8 cellular contexts compared by ENCODE assay signal in genomic region chr10:6173203-6173602, GRCh38. TPM values are rescaled to one million over a fixed set of nuclear protein-coding genes. Genes with fewer than 3 reads are reported as not detected.
DNase-seq lines count a peak whose midpoint lies in the region; ATAC-seq and TF ChIP-seq lines count a peak whose summit lies in the region.

No MANE protein-coding gene starts in this region.

- no peaks in the 10 kb centered on the region for H3K27me3 Mint-ChIP-seq in T-helper 17 cell

- H3K27ac ChIP-seq in ascending aorta (peak overlapping the region; percentile 74 to 85), coronary artery (peak overlapping the region in 1 of 2 donors; percentile 85)

- no peaks in the 10 kb centered on the region for H3K27me3 ChIP-seq in ascending aorta

- H3K4me3 ChIP-seq in ascending aorta (no peak overlapping the region), coronary artery (no peak overlapping the region)

- peaks cover 24 to 64% of the 10 kb centered on the region in 2 donors for H3K4me1 ChIP-seq in ascending aorta

- DNase-seq in T-helper 17 cell: peak; percentile 37 to 55 (median 48)
- no peak for DNase-seq in ascending aorta (ENCODE audit: low spot score in 2 of 2)
- peak; percentile 64 for DNase-seq in stimulated activated CD4-positive, alpha-beta T cell treated with anti-CD3 and anti-CD28 coated beads, Interleukin-1b, Interleukin-23, amount 100 ng/mL, for 48 hours
- no peak for DNase-seq in anterior cingulate cortex (lab: John Stamatoyannopoulos, UW)
- no peak for DNase-seq in coronary artery (ENCODE audit: low spot score)

- H3K4me3 Mint-ChIP-seq in T-helper 17 cell: peak overlapping the region; percentile 90

- H3K4me1 Mint-ChIP-seq in T-helper 17 cell: peaks cover 72% of the 10 kb centered on the region

- peak; percentile 48 for TF ChIP-seq CTCF in GM12873 (IDR thresholded peaks at IDR 0.05; ENCODE audit: insufficient read depth, low read depth, low read length, missing control alignments)
- no peak for TF ChIP-seq CTCF in ascending aorta (IDR thresholded peaks at IDR 0.05)
- TF ChIP-seq CTCF in coronary artery (IDR thresholded peaks at IDR 0.05): no peak

- H3K9me3 ChIP-seq in T-helper 17 cell (ENCODE audit: control insufficient read depth, low read length, poor library complexity, severe bottlenecking) (no peaks in the 10 kb centered on the region), ascending aorta (no peaks in the 10 kb centered on the region)

- peaks cover 8% of the 10 kb centered on the region for H3K36me3 Mint-ChIP-seq in T-helper 17 cell (ENCODE audit: low read depth)

- H3K36me3 ChIP-seq in ascending aorta: no peaks in the 10 kb centered on the region

- H3K27ac Mint-ChIP-seq in T-helper 17 cell: peak overlapping the region; percentile 97

- ATAC-seq in T-helper 17 cell: peak; percentile 89
- no peak for ATAC-seq in GM21526 (IDR thresholded peaks at IDR 0.05; ENCODE audit: low FRiP score, unreplicated experiment)
- no peak for ATAC-seq in HG03521 (IDR thresholded peaks at IDR 0.05; ENCODE audit: unreplicated experiment)

- intact Hi-C loops in ascending aorta (cut with DNase I): no loop called here

RNA-seq across cellular contexts. Expression of gene PFKFB3, which starts 29.5 kb away (rescaled TPM):
- total RNA-seq in T-helper 17 cell (100 to 1,000 TPM in 1 of 2 donors, 10 to 100 TPM in 1; 93.3 to 146 TPM), ascending aorta (68.0 TPM)

Comparison
In these comparisons a context has a peak if more than half of its experiments do, and no peak if none do; other contexts are left out.
1. DNase-seq: peak in T-helper 17 cell (3 of 3) and stimulated activated CD4-positive, alpha-beta T cell treated with anti-CD3 and anti-CD28 coated beads, Interleukin-1b, Interleukin-23, amount 100 ng/mL, for 48 hours (single experiment); none in ascending aorta (0 of 2), anterior cingulate cortex (0 of 58) and coronary artery (single experiment).